In the genomic region with DNA sequence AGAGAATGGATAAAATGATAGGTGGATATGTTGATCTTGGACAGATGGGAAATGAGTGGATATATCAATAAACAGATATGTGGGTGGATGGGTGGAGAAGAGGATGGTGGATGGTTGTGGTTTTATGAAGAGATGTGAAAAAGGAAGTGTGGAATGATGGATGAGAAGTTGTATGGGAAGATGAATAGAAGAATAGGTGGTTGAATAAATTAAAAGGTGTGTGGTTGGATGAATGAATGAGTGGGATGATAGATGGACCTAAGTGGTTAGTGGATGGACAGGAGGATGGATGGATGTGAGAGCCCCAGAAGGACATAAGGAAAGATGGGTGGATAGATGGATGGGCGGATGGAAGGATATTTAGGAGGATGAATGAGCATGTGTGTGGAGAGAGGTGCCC, we compare ENCODE assay signal across 9 cellular contexts. TPM values are rescaled to one million over a fixed set of nuclear protein-coding genes. Genes with fewer than 3 reads are reported as not detected.
DNase-seq lines count a peak whose midpoint lies in the region; ATAC-seq lines count a peak whose summit lies in the region.
"Had no signal": no experiment of that assay in that cellular context is flagged by ENCODE, and none has a peak within 500 bp of the region (broad histone marks: within the 10 kb centered on the region; RNA-seq: fewer than 3 reads in every experiment).

No MANE protein-coding gene starts in this region.

- peaks cover 36% of the 10 kb centered on the region for H3K36me3 Mint-ChIP-seq in activated CD4-positive, alpha-beta T cell treated with anti-CD3 and anti-CD28 coated beads for 36 hours (ENCODE audit: low read depth)
- peaks cover 50% of the 10 kb centered on the region for H3K36me3 Mint-ChIP-seq in activated T-helper 17 cell treated with anti-CD3 and anti-CD28 coated beads, Interleukin-2, amount 50 U/mL, for 72 hours (ENCODE audit: low read depth)

- intact Hi-C loops in activated CD4-positive, alpha-beta T cell treated with anti-CD3 and anti-CD28 coated beads for 36 hours (cut with DNase I, micrococcal nuclease) = loop anchor here in 1 of 2 experiments (2.0 kb wide), 1 partner anchor 221 kb away; a partner anchor contains a TSS

- CTCF ChIA-PET in activated CD4-positive, alpha-beta T cell treated with anti-CD3 and anti-CD28 coated beads for 36 hours (lab: Charles Lee) = interaction anchor here (0.9 to 3.1 kb wide), 3 partner anchors 14 to 140 kb away, joined by 3 to 13 read pairs (median 3); no protein-coding TSS in a partner anchor

- H3K27ac Mint-ChIP-seq in activated CD4-positive, alpha-beta T cell treated with anti-CD3 and anti-CD28 coated beads for 36 hours = peak overlapping the region; percentile 93
- H3K27ac Mint-ChIP-seq in activated T-helper 17 cell treated with anti-CD3 and anti-CD28 coated beads, Interleukin-2, amount 50 U/mL, for 72 hours = peak overlapping the region; percentile 100

- H3K27me3 Mint-ChIP-seq in activated CD4-positive, alpha-beta T cell treated with anti-CD3 and anti-CD28 coated beads for 36 hours = no peaks in the 10 kb centered on the region
- no peaks in the 10 kb centered on the region for H3K27me3 Mint-ChIP-seq in activated T-helper 17 cell treated with anti-CD3 and anti-CD28 coated beads, Interleukin-2, amount 50 U/mL, for 72 hours

- POLR2A ChIA-PET in activated CD4-positive, alpha-beta T cell treated with anti-CD3 and anti-CD28 coated beads for 36 hours (lab: Charles Lee) = interaction anchor here (1.1 to 3.7 kb wide), 4 partner anchors 8 to 55 kb away, joined by 3 to 29 read pairs (median 4); no protein-coding TSS in a partner anchor

- H3K4me3 ChIP-seq in iPS-15b (ENCODE audit: low read depth, low read length) (peak overlapping the region; percentile 75), stomach smooth muscle (ENCODE audit: low read length in 2 of 2) (peak overlapping the region; percentile 97)

- H3K9ac ChIP-seq in iPS-15b (ENCODE audit: low read depth, low read length) = no peak overlapping the region
- peak overlapping the region; percentile 94 to 96 for H3K9ac ChIP-seq in stomach smooth muscle (ENCODE audit: low read length in 2 of 2)

- H3K36me3 ChIP-seq in iPS-15b (ENCODE audit: control insufficient read depth, insufficient read depth, low read length) = no peaks in the 10 kb centered on the region
- peaks cover 0 to 1% of the 10 kb centered on the region in 2 donors for H3K36me3 ChIP-seq in stomach smooth muscle (ENCODE audit: control insufficient read depth in 2 of 2, insufficient read depth in 2 of 2, low read length in 2 of 2)

- H3K4me3 Mint-ChIP-seq in activated CD4-positive, alpha-beta T cell treated with anti-CD3 and anti-CD28 coated beads for 36 hours = peak overlapping the region; percentile 83
- H3K4me3 Mint-ChIP-seq in activated T-helper 17 cell treated with anti-CD3 and anti-CD28 coated beads, Interleukin-2, amount 50 U/mL, for 72 hours = peak overlapping the region; percentile 93

- ATAC-seq in activated CD4-positive, alpha-beta T cell treated with anti-CD3 and anti-CD28 coated beads for 36 hours = no peak
- ATAC-seq in activated T-helper 17 cell treated with anti-CD3 and anti-CD28 coated beads, Interleukin-2, amount 50 U/mL, for 72 hours (replicated peaks) = no peak

- peaks cover 46% of the 10 kb centered on the region for H3K27me3 ChIP-seq in iPS-15b (ENCODE audit: control insufficient read depth, insufficient read depth, low read length)
- H3K27me3 ChIP-seq in stomach smooth muscle (ENCODE audit: control insufficient read depth in 1 of 2, insufficient read depth in 2 of 2, low read length in 2 of 2) = no peaks in the 10 kb centered on the region
- H3K27me3 ChIP-seq: foreskin keratinocyte had no signal

- H3K9me3 ChIP-seq in iPS-15b (ENCODE audit: control insufficient read depth, insufficient read depth, low read length) (no peaks in the 10 kb centered on the region), stomach smooth muscle (ENCODE audit: control insufficient read depth in 2 of 2, low read length in 2 of 2) (no peaks in the 10 kb centered on the region)

- DNase-seq in activated CD4-positive, alpha-beta T cell treated with anti-CD3 and anti-CD28 coated beads for 36 hours = no peak
- no peak for DNase-seq in activated CD4-positive, alpha-beta T cell treated with anti-CD3 and anti-CD28 coated beads for 1 hour
- DNase-seq in GDM1 (lab: John Stamatoyannopoulos, UW) = no peak
- no peak for DNase-seq in SK-N-DZ (ENCODE audit: low spot score)
- DNase-seq in hepatic stellate cell (ENCODE audit: low spot score) = no peak
- DNase-seq: foreskin keratinocyte had no signal

- H3K4me1 ChIP-seq in iPS-15b (ENCODE audit: control insufficient read depth, insufficient read depth, low read length) (peaks cover 9% of the 10 kb centered on the region), stomach smooth muscle (ENCODE audit: control insufficient read depth, insufficient read depth, low read length) (peaks cover 35% of the 10 kb centered on the region)

- no peaks in the 10 kb centered on the region for H3K9me3 Mint-ChIP-seq in activated CD4-positive, alpha-beta T cell treated with anti-CD3 and anti-CD28 coated beads for 36 hours (ENCODE audit: low read depth)
- no peaks in the 10 kb centered on the region for H3K9me3 Mint-ChIP-seq in activated T-helper 17 cell treated with anti-CD3 and anti-CD28 coated beads, Interleukin-2, amount 50 U/mL, for 72 hours

- H3K4me1 Mint-ChIP-seq in activated CD4-positive, alpha-beta T cell treated with anti-CD3 and anti-CD28 coated beads for 36 hours = peaks cover 48% of the 10 kb centered on the region
- H3K4me1 Mint-ChIP-seq in activated T-helper 17 cell treated with anti-CD3 and anti-CD28 coated beads, Interleukin-2, amount 50 U/mL, for 72 hours = peaks cover 33% of the 10 kb centered on the region

- H3K27ac ChIP-seq in stomach smooth muscle (ENCODE audit: low read length) = peak overlapping the region; percentile 92

RNA-seq across cellular contexts. Expression of a gene that starts 0.9 kb away (rescaled TPM):
- total RNA-seq in activated CD4-positive, alpha-beta T cell treated with anti-CD3 and anti-CD28 coated beads for 36 hours = 100 to 1,000 TPM; 357 to 435 TPM
- 100 to 1,000 TPM; 408 to 664 TPM for total RNA-seq in activated T-helper 17 cell treated with anti-CD3 and anti-CD28 coated beads, Interleukin-2, amount 50 U/mL, for 72 hours
- polyA plus RNA-seq in SK-N-DZ (2014; cell fraction: cytosol; rRNA removed) = 0.61 and 1.4 TPM in 2 replicates
- polyA plus RNA-seq in SK-N-DZ (2014; cell fraction: nucleus; rRNA removed) = 0.12 and 0.39 TPM in 2 replicates
